Comparison of ENCODE assay signal across 8 cellular contexts in genomic region chr16:86874141-86874540, GRCh38.
DNase-seq lines count a peak whose midpoint lies in the region; ATAC-seq and TF ChIP-seq lines count a peak whose summit lies in the region.

No MANE protein-coding gene starts in this region.

- H3K4me3 ChIP-seq in epithelial cell of esophagus (ENCODE audit: low read length), result no peak overlapping the region

- peak; percentile 60 for DNase-seq in activated CD4-positive, alpha-beta T cell treated with anti-CD3 and anti-CD28 coated beads for 48 hours
- no peak for DNase-seq in activated CD4-positive, alpha-beta T cell treated with anti-CD3 and anti-CD28 coated beads, Interleukin-2, amount 50 U/mL, for 4 hours
- peak; percentile 39 for DNase-seq in RPMI7951 (ENCODE audit: low read depth)
- DNase-seq in epithelial cell of esophagus (ENCODE audit: low read depth), result peak; percentile 18
- DNase-seq in stimulated activated CD4-positive, alpha-beta T cell treated with anti-CD3 and anti-CD28 coated beads, Interleukin-4, amount 100 ng/mL, for 48 hours (ENCODE audit: low read depth in 2 of 2), result peak; percentile 5 to 38
- no peak for DNase-seq in hypothalamus (lab: John Stamatoyannopoulos, UW)

- no peak for ATAC-seq in HG03457 (IDR thresholded peaks at IDR 0.05; ENCODE audit: unreplicated experiment)
- ATAC-seq in GM18873 (IDR thresholded peaks at IDR 0.05; ENCODE audit: low FRiP score, unreplicated experiment), result no peak

- TF ChIP-seq CTCF in epithelial cell of esophagus (IDR thresholded peaks at IDR 0.05; ENCODE audit: insufficient read depth, low read depth, low read length, missing control alignments), result peak; percentile 50

Comparison
In these comparisons a context has a peak if more than half of its experiments do, and no peak if none do; other contexts are left out.
1. DNase-seq: peak in activated CD4-positive, alpha-beta T cell treated with anti-CD3 and anti-CD28 coated beads for 48 hours (single experiment), RPMI7951 (single experiment), epithelial cell of esophagus (single experiment) and stimulated activated CD4-positive, alpha-beta T cell treated with anti-CD3 and anti-CD28 coated beads, Interleukin-4, amount 100 ng/mL, for 48 hours (2 of 2); none in activated CD4-positive, alpha-beta T cell treated with anti-CD3 and anti-CD28 coated beads, Interleukin-2, amount 50 U/mL, for 4 hours (0 of 2) and hypothalamus (0 of 51).